8 cellular contexts compared by ENCODE assay signal in genomic region chrX:99384594-99385374, GRCh38.
"Had no signal": no experiment of that assay in that cellular context is flagged by ENCODE, and none has a peak within 500 bp of the region (broad histone marks: within the 10 kb centered on the region; RNA-seq: fewer than 3 reads in every experiment).

No MANE protein-coding gene starts in this region.

- H2AFZ ChIP-seq: GM23248 had no signal

- H3K9ac ChIP-seq: GM23248 had no signal

- ATAC-seq: HepG2 had no signal

- H3K27ac ChIP-seq: GM23248 had no signal

- FAIRE-seq: H54, HepG2, HTR-8/SVneo had no signal

- DNase-seq: GM23248, GOT3, H9, HCEC 1CT, KBM-7 had no signal

- H3K4me3 ChIP-seq: GM23248 had no signal
